8 cellular contexts compared by ENCODE assay signal in the genomic region with DNA sequence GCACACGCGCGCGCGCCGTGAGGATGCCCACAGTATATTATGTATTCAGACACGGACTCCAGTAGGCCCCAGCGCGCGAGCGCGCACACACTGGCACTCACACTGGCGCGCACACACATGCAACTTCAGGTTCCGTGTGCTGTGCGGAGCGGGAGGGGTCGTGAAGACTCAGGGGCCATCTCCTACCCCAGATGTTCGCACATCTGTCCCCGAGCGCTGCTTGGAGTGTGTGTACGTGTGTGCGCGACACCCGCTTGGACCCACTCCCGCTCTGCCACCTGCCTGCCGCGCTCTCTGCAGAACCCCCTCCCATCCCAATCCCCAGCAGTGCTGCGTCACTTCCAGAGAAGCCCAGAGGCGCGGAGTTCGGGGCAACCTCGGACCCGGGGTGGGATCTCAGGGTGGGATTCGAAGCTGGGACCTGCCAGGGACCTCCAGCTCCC. TPM values are rescaled to one million over a fixed set of nuclear protein-coding genes. Genes with fewer than 3 reads are reported as not detected.
DNase-seq lines count a peak whose midpoint lies in the region; ATAC-seq, FAIRE-seq and TF ChIP-seq lines count a peak whose summit lies in the region.

No MANE protein-coding gene starts in this region.

- intact Hi-C loops in heart left ventricle (cut with DNase I) (loop anchor here (5.0 to 10.0 kb wide), 12 partner anchors 72 to 1423 kb away; a partner anchor contains a TSS), cardiac septum (cut with DNase I) (loop anchor here (2.0 to 5.0 kb wide), 3 partner anchors 22 to 1423 kb away; no protein-coding TSS in a partner anchor), colonic mucosa (cut with DNase I) (no loop called here), vagina (cut with DNase I) (loop anchor here (5.0 to 10.0 kb wide), 2 partner anchors 77 to 1360 kb away; no protein-coding TSS in a partner anchor)

- ATAC-seq in heart left ventricle = no peak
- no peak for ATAC-seq in HG02588 (IDR thresholded peaks at IDR 0.05; ENCODE audit: unreplicated experiment)

- 13 to 47% (median 25%) methylated on average over 17 to 35 of the region's 35 CpGs for WGBS in heart left ventricle, 4 donors

- TF ChIP-seq CTCF in heart left ventricle (IDR thresholded peaks at IDR 0.05) (no peak), colonic mucosa (IDR thresholded peaks at IDR 0.05) (no peak), vagina (IDR thresholded peaks at IDR 0.05) (no peak)

- H3K4me1 ChIP-seq in heart left ventricle (peaks cover 0 to 74% (median 31%) of the 10 kb centered on the region in 12 donors), colonic mucosa (no peaks in the 10 kb centered on the region), vagina (peaks cover 67% of the 10 kb centered on the region)

- H3K9ac ChIP-seq in colonic mucosa (ENCODE audit: low read depth in 2 of 2, low read length in 2 of 2) = peak overlapping the region; percentile 21 to 74

- FAIRE-seq in urothelium cell line (lab: Jason Lieb, UNC) = no peak

- H3K27ac ChIP-seq in heart left ventricle = peak overlapping the region in 9 of 12 donors; percentile 12 to 93 (median 58)
- H3K27ac ChIP-seq in colonic mucosa = peak overlapping the region; percentile 57
- H3K27ac ChIP-seq in vagina = peak overlapping the region; percentile 89

- H3K27me3 ChIP-seq in heart left ventricle (peaks cover 0 to 43% (median 7%) of the 10 kb centered on the region in 9 donors), colonic mucosa (peaks cover 25% of the 10 kb centered on the region), vagina (no peaks in the 10 kb centered on the region)

- H3K4me3 ChIP-seq in heart left ventricle (peak overlapping the region; percentile 32 to 79 (median 63)), colonic mucosa (peak overlapping the region; percentile 51), vagina (peak overlapping the region; percentile 67 to 73)

- H3K9me3 ChIP-seq in heart left ventricle = no peaks in the 10 kb centered on the region
- no peaks in the 10 kb centered on the region for H3K9me3 ChIP-seq in colonic mucosa
- H3K9me3 ChIP-seq in vagina = no peaks in the 10 kb centered on the region

- DNase-seq in heart left ventricle = peak in 1 of 5 donors; percentile 43
- DNase-seq in cardiac septum (ENCODE audit: low spot score) = no peak
- no peak for DNase-seq in colonic mucosa
- DNase-seq in midbrain (lab: John Stamatoyannopoulos, UW) = peak; percentile 42
- no peak for DNase-seq in vagina (ENCODE audit: extremely low spot score in 2 of 2)
- DNase-seq in urothelium cell line (ENCODE audit: low spot score) = no peak
- DNase-seq in NCI-H774 (lab: John Stamatoyannopoulos, UW) = no peak

- H3K36me3 ChIP-seq in heart left ventricle = no peaks in the 10 kb centered on the region
- H3K36me3 ChIP-seq in colonic mucosa = no peaks in the 10 kb centered on the region
- H3K36me3 ChIP-seq in vagina = no peaks in the 10 kb centered on the region

- TF ChIP-seq POLR2A in heart left ventricle (IDR thresholded peaks at IDR 0.05) (no peak), vagina (IDR thresholded peaks at IDR 0.05) (no peak)

RNA-seq across cellular contexts. Expression of a gene that starts 2.6 kb away (rescaled TPM):
- 10 to 100 TPM in 4 of 9 donors, 1 to 10 TPM in 5; 3.1 to 57.5 (median 6.9) TPM for total RNA-seq in heart left ventricle
- 1 to 10 TPM; 2.0 to 3.6 TPM for polyA plus RNA-seq in heart left ventricle
- total RNA-seq in cardiac septum = 11.7 TPM
- total RNA-seq in colonic mucosa = 10 to 100 TPM in 1 of 2 donors, 1 to 10 TPM in 1; 5.4 to 25.2 TPM
- total RNA-seq in vagina = 65.6 TPM
